27 cellular contexts compared by ENCODE assay signal in the genomic region with DNA sequence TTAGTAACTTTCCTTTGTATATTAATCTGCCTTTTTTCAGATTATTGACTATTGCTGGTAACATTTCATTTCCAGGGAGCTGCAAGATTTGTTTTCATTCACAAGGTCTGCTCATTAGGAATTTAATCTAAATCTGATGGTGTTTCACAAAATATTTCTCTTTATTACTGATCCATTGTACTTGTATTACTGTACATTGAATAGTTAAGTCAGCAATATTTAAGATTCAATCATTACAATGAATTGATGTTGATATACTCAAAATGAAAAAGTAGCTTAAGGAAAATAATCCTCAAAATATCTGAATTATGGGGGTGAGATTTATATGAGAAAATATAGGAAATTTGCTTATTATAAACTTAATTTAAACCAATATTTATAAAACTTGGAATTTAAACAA.
A peak's percentile ranks its signal among the peaks of the same experiment; 100 is the strongest.
DNase-seq lines count a peak whose midpoint lies in the region; ATAC-seq, FAIRE-seq and TF ChIP-seq lines count a peak whose summit lies in the region.
"Had no signal": no experiment of that assay in that cellular context is flagged by ENCODE, and none has a peak within 500 bp of the region (broad histone marks: within the 10 kb centered on the region; RNA-seq: fewer than 3 reads in every experiment).

No MANE protein-coding gene starts in this region.

- no peak overlapping the region for H4K8ac ChIP-seq in IMR-90 (ENCODE audit: low read depth in 2 of 2, low read length in 2 of 2)

- no peak overlapping the region for H3K14ac ChIP-seq in IMR-90 (replicated peaks; ENCODE audit: low read depth, low read length)

- no peak overlapping the region for H4K91ac ChIP-seq in IMR-90 (ENCODE audit: insufficient read depth, low read depth, low read length)

- in situ Hi-C loops in IMR-90 (cut with MboI; ENCODE audit: low sequenced_read_pairs) (no loop called here), K562 (cut with MboI) (no loop called here)

- H3K4me2 ChIP-seq in A549 (no peak overlapping the region), IMR-90 (ENCODE audit: low read depth, low read length) (no peak overlapping the region), K562 (ENCODE audit: insufficient read depth, low read length) (no peak overlapping the region)
- H3K4me2 ChIP-seq: BLaER1 treated with 17β-estradiol and CSF1 and Interleukin-3, amounts not matched to agents 10 nM and 100 nM had no signal

- no peak overlapping the region for H2BK5ac ChIP-seq in IMR-90 (ENCODE audit: low read depth, low read length, poor library complexity, severe bottlenecking)

- H2AK9ac ChIP-seq in IMR-90 (replicated peaks; ENCODE audit: low read depth, low read length, poor library complexity) = no peak overlapping the region

- H3K79me1 ChIP-seq in IMR-90 (ENCODE audit: low read depth in 1 of 2, low read length in 2 of 2) = no peaks in the 10 kb centered on the region

- H3K56ac ChIP-seq in IMR-90 (ENCODE audit: extremely low read depth, insufficient read depth, low read length) = no peak overlapping the region

- H3K27me3 ChIP-seq in IMR-90 (ENCODE audit: control insufficient read depth, insufficient read depth, low read length) (no peaks in the 10 kb centered on the region), K562 (ENCODE audit: control insufficient read depth in 2 of 2, insufficient read depth in 2 of 2, low read length in 2 of 2) (no peaks in the 10 kb centered on the region)
- H3K27me3 ChIP-seq in CD8-positive, alpha-beta T cell (ENCODE audit: insufficient read depth, low read length) = no peaks in the 10 kb centered on the region
- H3K27me3 ChIP-seq: BLaER1 treated with 17β-estradiol and CSF1 and Interleukin-3, amounts not matched to agents 10 nM and 100 nM had no signal

- no peak overlapping the region for H2AK5ac ChIP-seq in IMR-90 (ENCODE audit: low read depth, low read length)

- H3K4me1 Mint-ChIP-seq in CD8-positive, alpha-beta T cell (ENCODE audit: low read depth) = no peaks in the 10 kb centered on the region
- no peaks in the 10 kb centered on the region for H3K4me1 Mint-ChIP-seq in nephron progenitor cell
- H3K4me1 Mint-ChIP-seq: B cell; CD8-positive, alpha-beta memory T cell had no signal

- TF ChIP-seq CTCF in A549 (IDR thresholded peaks at IDR 0.05) = no peak
- no peak for TF ChIP-seq CTCF in IMR-90 (conservative IDR thresholded peaks at IDR 0.05; ENCODE audit: low read depth, low read length)
- no peak for TF ChIP-seq CTCF in K562 (IDR thresholded peaks at IDR 0.05 in 2 of 3, conservative IDR thresholded peaks at IDR 0.05 in 1 of 3; ENCODE audit: insufficient read depth in 2 of 3, low read depth in 1 of 3, low read length in 3 of 3)
- no peak for TF ChIP-seq CTCF in kidney (IDR thresholded peaks at IDR 0.05; ENCODE audit: borderline replicate concordance, extremely low read depth, insufficient read depth)
- no peak for TF ChIP-seq CTCF in CD8-positive, alpha-beta T cell (IDR thresholded peaks at IDR 0.05)
- no peak for TF ChIP-seq CTCF in nephron progenitor cell (IDR thresholded peaks at IDR 0.05)

- H3K9me1 ChIP-seq in IMR-90 (ENCODE audit: insufficient read depth, low read length) (no peaks in the 10 kb centered on the region), K562 (ENCODE audit: control insufficient read depth, insufficient read depth, low read length) (no peaks in the 10 kb centered on the region)

- H3K27me3 Mint-ChIP-seq in CD8-positive, alpha-beta T cell (ENCODE audit: low read depth) = no peaks in the 10 kb centered on the region
- H3K27me3 Mint-ChIP-seq in nephron progenitor cell (ENCODE audit: low read depth, poor library complexity) = peaks cover 5% of the 10 kb centered on the region
- H3K27me3 Mint-ChIP-seq: B cell; CD4-positive, alpha-beta T cell; CD8-positive, alpha-beta memory T cell had no signal

- H3K9me3 Mint-ChIP-seq in CD8-positive, alpha-beta T cell = peaks cover 12% of the 10 kb centered on the region
- peaks cover 33% of the 10 kb centered on the region for H3K9me3 Mint-ChIP-seq in nephron progenitor cell

- no peak overlapping the region for H2BK15ac ChIP-seq in IMR-90 (ENCODE audit: low read depth, low read length)

- H2BK120ac ChIP-seq in IMR-90 (ENCODE audit: low read depth, low read length) = no peak overlapping the region

- no peaks in the 10 kb centered on the region for H4K20me1 ChIP-seq in IMR-90 (ENCODE audit: insufficient read depth, low read length)
- H4K20me1 ChIP-seq in K562 (replicated peaks; ENCODE audit: control insufficient read depth, insufficient read depth, low read length) = no peaks in the 10 kb centered on the region
- H4K20me1 ChIP-seq: BLaER1 treated with 17β-estradiol and CSF1 and Interleukin-3, amounts not matched to agents 10 nM and 100 nM had no signal

- TF ChIP-seq RAD21 in A549 (conservative IDR thresholded peaks at IDR 0.05 in 1 of 2, IDR thresholded peaks at IDR 0.05 in 1 of 2) (no peak), IMR-90 (IDR thresholded peaks at IDR 0.05; ENCODE audit: low read length) (no peak), K562 (CRISPR knock-in tag; conservative IDR thresholded peaks at IDR 0.05 in 1 of 2, IDR thresholded peaks at IDR 0.05 in 1 of 2) (no peak)

- H2AFZ ChIP-seq in IMR-90 (replicated peaks; ENCODE audit: low read length, poor library complexity) (no peak overlapping the region), K562 (ENCODE audit: low read depth, low read length) (no peak overlapping the region)

- no peaks in the 10 kb centered on the region for H3K36me3 Mint-ChIP-seq in CD8-positive, alpha-beta T cell
- H3K36me3 Mint-ChIP-seq in nephron progenitor cell (ENCODE audit: low read depth) = no peaks in the 10 kb centered on the region
- H3K36me3 Mint-ChIP-seq: CD8-positive, alpha-beta memory T cell had no signal

- no peak overlapping the region for H3K27ac ChIP-seq in A549
- H3K27ac ChIP-seq in IMR-90 (ENCODE audit: insufficient read depth, low read length) = no peak overlapping the region
- no peak overlapping the region for H3K27ac ChIP-seq in K562 (ENCODE audit: extremely low read depth, low read depth, low read length)
- H3K27ac ChIP-seq in kidney (ENCODE audit: low read depth in 2 of 2, low read length in 2 of 2) = no peak overlapping the region
- no peak overlapping the region for H3K27ac ChIP-seq in CD8-positive, alpha-beta T cell (ENCODE audit: low read depth, low read length)
- H3K27ac ChIP-seq: BLaER1 treated with 17β-estradiol and CSF1 and Interleukin-3, amounts not matched to agents 10 nM and 100 nM; C4-2B had no signal

- H3K36me3 ChIP-seq in IMR-90 (ENCODE audit: control insufficient read depth, insufficient read depth, low read length) (no peaks in the 10 kb centered on the region), K562 (ENCODE audit: control insufficient read depth, insufficient read depth, low read length) (no peaks in the 10 kb centered on the region), kidney (ENCODE audit: control insufficient read depth in 1 of 2, insufficient read depth in 2 of 2, low read length in 2 of 2) (no peaks in the 10 kb centered on the region)
- H3K36me3 ChIP-seq in CD8-positive, alpha-beta T cell (ENCODE audit: insufficient read depth, low read length) = no peaks in the 10 kb centered on the region
- H3K36me3 ChIP-seq: BLaER1 treated with 17β-estradiol and CSF1 and Interleukin-3, amounts not matched to agents 10 nM and 100 nM had no signal

- no peaks in the 10 kb centered on the region for H3K79me2 ChIP-seq in K562 (ENCODE audit: control insufficient read depth, insufficient read depth, low read length)

- no peak overlapping the region for H4K5ac ChIP-seq in IMR-90 (ENCODE audit: low read depth, low read length)

- POLR2A ChIA-PET in A549 (lab: Yijun Ruan, JAX) (no interaction called here), IMR-90 (lab: Charles Lee; ENCODE audit: unreplicated experiment) (no interaction called here), K562 (lab: Yijun Ruan, JAX) (no interaction called here)
- POLR2A ChIA-PET in CD8-positive, alpha-beta T cell (lab: Charles Lee) = no interaction called here

- dilution Hi-C loops in IMR-90 (cut with HindIII; ENCODE audit: low sequenced_read_pairs, unreplicated experiment) = no loop called here

- no peak overlapping the region for H3K18ac ChIP-seq in IMR-90 (ENCODE audit: low read depth, low read length)

- H3K9ac ChIP-seq in IMR-90 (ENCODE audit: low read depth, low read length) (no peak overlapping the region), K562 (ENCODE audit: insufficient read depth in 1 of 2, low read depth in 2 of 2, low read length in 2 of 2) (no peak overlapping the region), kidney (ENCODE audit: low read length in 2 of 2) (no peak overlapping the region)
- H3K9ac ChIP-seq: BLaER1 treated with 17β-estradiol and CSF1 and Interleukin-3, amounts not matched to agents 10 nM and 100 nM had no signal

- intact Hi-C loops in IMR-90 (cut with micrococcal nuclease) = no loop called here
- intact Hi-C loops in K562 (cut with micrococcal nuclease) = no loop called here
- intact Hi-C loops in kidney (cut with DNase I) = no loop called here
- intact Hi-C loops in left ventricle myocardium superior (cut with micrococcal nuclease) = no loop called here
- intact Hi-C loops in CD8-positive, alpha-beta T cell (cut with DNase I, micrococcal nuclease) = no loop called here

- H3K4me1 ChIP-seq in A549 = peaks cover 5% of the 10 kb centered on the region; the same call in 1 of the 3 replicates
- no peaks in the 10 kb centered on the region for H3K4me1 ChIP-seq in IMR-90 (ENCODE audit: control insufficient read depth, insufficient read depth, low read length)
- no peaks in the 10 kb centered on the region for H3K4me1 ChIP-seq in K562 (replicated peaks in 1 of 2; ENCODE audit: control insufficient read depth in 2 of 2, insufficient read depth in 2 of 2, low read length in 2 of 2)
- H3K4me1 ChIP-seq in kidney (ENCODE audit: control insufficient read depth in 1 of 2, insufficient read depth in 1 of 2, low read depth in 1 of 2, low read length in 2 of 2) = no peaks in the 10 kb centered on the region
- H3K4me1 ChIP-seq in CD8-positive, alpha-beta T cell (ENCODE audit: insufficient read depth, low read length) = no peaks in the 10 kb centered on the region
- H3K4me1 ChIP-seq: BLaER1 treated with 17β-estradiol and CSF1 and Interleukin-3, amounts not matched to agents 10 nM and 100 nM had no signal

- H3K4me3 ChIP-seq in A549 (no peak overlapping the region), IMR-90 (ENCODE audit: insufficient read depth, low read depth, low read length) (no peak overlapping the region), K562 (no peak overlapping the region), kidney (ENCODE audit: low read length in 2 of 2) (no peak overlapping the region)
- H3K4me3 ChIP-seq in CD8-positive, alpha-beta T cell (ENCODE audit: low read depth, low read length) = no peak overlapping the region
- H3K4me3 ChIP-seq: BLaER1 treated with 17β-estradiol and CSF1 and Interleukin-3, amounts not matched to agents 10 nM and 100 nM; GM12878 had no signal

- H3K27ac Mint-ChIP-seq in CD8-positive, alpha-beta T cell = no peak overlapping the region
- H3K27ac Mint-ChIP-seq in nephron progenitor cell = no peak overlapping the region
- H3K27ac Mint-ChIP-seq: B cell; CD4-positive, alpha-beta T cell; CD8-positive, alpha-beta memory T cell had no signal

- ATAC-seq in A549 (no peak), IMR-90 (ENCODE audit: low read depth) (no peak), K562 (no peak), left ventricle myocardium superior (no peak)
- no peak for ATAC-seq in CD8-positive, alpha-beta T cell
- ATAC-seq: GM12878 had no signal

- DNase-seq in A549 (ENCODE audit: low read depth in 1 of 2, low spot score in 1 of 2) (no peak), IMR-90 (no peak), K562 (ENCODE audit: extremely low read depth in 1 of 4, low spot score in 3 of 4) (no peak), kidney (no peak), left ventricle myocardium superior (no peak), nephron progenitor cell (no peak), epidermal melanocyte (ENCODE audit: insufficient read length, low spot score) (no peak)
- no peak for DNase-seq in CD8-positive, alpha-beta T cell
- DNase-seq: 8988T; AML-193; CD4-positive, alpha-beta T cell; CD8-positive, alpha-beta memory T cell; COR-L47; DMS 273 treated with DMSO at 0.1 percent for 48 hours; DMS153; DMS53; DMS79; DND-41; EL; GDM1 had no signal

- H3K23ac ChIP-seq in IMR-90 (ENCODE audit: low read depth, low read length) = no peak overlapping the region

- TF ChIP-seq EP300 in A549 (IDR thresholded peaks at IDR 0.05) = no peak
- no peak for TF ChIP-seq EP300 in K562 (IDR thresholded peaks at IDR 0.05; ENCODE audit: low read length)

- H3K9me3 ChIP-seq in A549 (no peaks in the 10 kb centered on the region), IMR-90 (ENCODE audit: control insufficient read depth, insufficient read depth, low read length) (no peaks in the 10 kb centered on the region; the same call in 1 of the 2 replicates), K562 (replicated peaks; ENCODE audit: control insufficient read depth, insufficient read depth, low read depth, low read length) (no peaks in the 10 kb centered on the region), kidney (ENCODE audit: control insufficient read depth in 1 of 2, low read length in 2 of 2) (peaks cover 3 to 8% of the 10 kb centered on the region in 2 donors)
- no peaks in the 10 kb centered on the region for H3K9me3 ChIP-seq in CD8-positive, alpha-beta T cell (ENCODE audit: low read length)

- H2BK20ac ChIP-seq in IMR-90 (ENCODE audit: low read depth, low read length) = no peak overlapping the region

- TF ChIP-seq POLR2A in A549 (IDR thresholded peaks at IDR 0.05; ENCODE audit: low read length) = no peak
- no peak for TF ChIP-seq POLR2A in IMR-90 (IDR thresholded peaks at IDR 0.05; ENCODE audit: low read depth, low read length)
- TF ChIP-seq POLR2A in K562 (conservative IDR thresholded peaks at IDR 0.05) = no peak

- no peak for FAIRE-seq in A549 (lab: Jason Lieb, UNC)
- FAIRE-seq in K562 (lab: Jason Lieb, UNC) = no peak
- peak; percentile 46 for FAIRE-seq in kidney (lab: Jason Lieb, UNC)
- FAIRE-seq: A204.1, GM12878, GM12892, GM18507 had no signal

- no peak overlapping the region for H3K4ac ChIP-seq in IMR-90 (ENCODE audit: low read depth, low read length)

- H3K4me3 Mint-ChIP-seq in CD8-positive, alpha-beta T cell = no peak overlapping the region
- H3K4me3 Mint-ChIP-seq in nephron progenitor cell = no peak overlapping the region
- H3K4me3 Mint-ChIP-seq: B cell; CD4-positive, alpha-beta T cell; CD8-positive, alpha-beta memory T cell had no signal

- BruUV-seq in IMR-90 (replicated peaks; lab: Mats Ljungman, UMichigan) (no TSS peak), K562 (replicated peaks; lab: Mats Ljungman, UMichigan) (no TSS peak)

- CTCF ChIA-PET in A549 (lab: Yijun Ruan, JAX) = interaction anchor here (1.1 kb wide), 1 partner anchor 509 kb away, joined by 3 read pairs; no protein-coding TSS in a partner anchor
- CTCF ChIA-PET in IMR-90 (lab: Yijun Ruan, JAX) = no interaction called here
- CTCF ChIA-PET in K562 (lab: Yijun Ruan, JAX; ENCODE audit: low intra/inter-chr PET ratio) = no interaction called here
- CTCF ChIA-PET in CD8-positive, alpha-beta T cell (lab: Charles Lee) = no interaction called here

Comparison
In these comparisons a context has a peak if more than half of its experiments do, and no peak if none do; other contexts are left out.
1. Of the 35 proteins assayed by ChIP-seq in both K562 and A549: peak only in K562: none; only in A549: MAFK; in both: none; in neither: 34.